8 cellular contexts compared by ENCODE assay signal in genomic region chr1:150560011-150560438, GRCh38. TPM values are rescaled to one million over a fixed set of nuclear protein-coding genes. Genes with fewer than 3 reads are reported as not detected.
A peak's percentile ranks its signal among the peaks of the same experiment; 100 is the strongest.
DNase-seq lines count a peak whose midpoint lies in the region; FAIRE-seq and TF ChIP-seq lines count a peak whose summit lies in the region.

No MANE protein-coding gene starts in this region.

- peak; percentile 99 for TF ChIP-seq CTCF in 22Rv1 (IDR thresholded peaks at IDR 0.05)

- peak; percentile 93 for FAIRE-seq in GM12891 (lab: Jason Lieb, UNC)

- DNase-seq in GM12891 (ENCODE audit: insufficient read length, low spot score) (peak; percentile 84), NCI-H2227 treated with DMSO at 0.1 percent for 48 hours (lab: John Stamatoyannopoulos, UW) (peak; percentile 14), dermis microvascular lymphatic vessel endothelial cell (ENCODE audit: low read depth in 2 of 2) (peak; percentile 54 to 77), lung microvascular endothelial cell (ENCODE audit: low read depth in 2 of 2) (peak; percentile 74 to 85), HCEC 1CT (no peak)
- DNase-seq in activated CD4-positive, alpha-beta T cell treated with anti-CD3 and anti-CD28 coated beads for 48 hours, result peak; percentile 85
- DNase-seq in stimulated activated CD8-positive, alpha-beta memory T cell treated with anti-CD3 and anti-CD28 coated beads, Interleukin-4, amount 100 ng/mL, for 24 hours (ENCODE audit: low read depth), result peak; percentile 54

- H3K27ac ChIP-seq in 22Rv1, result peak overlapping the region; percentile 100

- TF ChIP-seq POLR2A in GM12891 (IDR thresholded peaks at IDR 0.05; ENCODE audit: low read depth, low read length), result no peak

TF ChIP-seq in GM12891, 5 proteins besides CTCF, POLR2A, EP300 and RAD21:
- TF ChIP-seq POU2F2 (IDR thresholded peaks at IDR 0.05; ENCODE audit: low read depth, low read length), result no peak
- TF ChIP-seq PAX5 (IDR thresholded peaks at IDR 0.05; ENCODE audit: insufficient read depth, low read length, severe bottlenecking), result no peak
- no peak for TF ChIP-seq POLR2AphosphoS5 (IDR thresholded peaks at IDR 0.05; ENCODE audit: low read depth, low read length)
- no peak for TF ChIP-seq SPI1 (IDR thresholded peaks at IDR 0.05; ENCODE audit: low read depth, low read length)
- TF ChIP-seq TAF1 (IDR thresholded peaks at IDR 0.05; ENCODE audit: low read depth, low read length), result no peak

RNA-seq across cellular contexts. Expression of gene ADAMTSL4, which starts 10.8 kb away (rescaled TPM):
- 0.06 TPM for polyA plus RNA-seq in GM12891 (2012; ENCODE audit: low read depth, missing spikeins)
- total RNA-seq in dermis microvascular lymphatic vessel endothelial cell (0.13 and 0.25 TPM in 2 replicates), lung microvascular endothelial cell (0.20 and 0.22 TPM in 2 replicates)

RNA-seq across cellular contexts. Expression of gene MCL1, which starts 19.4 kb away (rescaled TPM):
- 123 TPM for polyA plus RNA-seq in GM12891 (2012; ENCODE audit: low read depth, missing spikeins)
- 149 and 187 TPM in 2 replicates for total RNA-seq in dermis microvascular lymphatic vessel endothelial cell
- total RNA-seq in lung microvascular endothelial cell, result 114 and 208 TPM in 2 replicates

RNA-seq across cellular contexts. Expression of gene FALEC, which starts 44.5 kb away (rescaled TPM):
- not detected for polyA plus RNA-seq in GM12891 (2012; ENCODE audit: low read depth, missing spikeins)
- total RNA-seq in dermis microvascular lymphatic vessel endothelial cell, result not detected in 2 replicates
- not detected in 2 replicates for total RNA-seq in lung microvascular endothelial cell

RNA-seq across cellular contexts. Expression of gene ECM1, which starts 52.1 kb away (rescaled TPM):
- 0.56 TPM for polyA plus RNA-seq in GM12891 (2012; ENCODE audit: low read depth, missing spikeins)
- total RNA-seq in dermis microvascular lymphatic vessel endothelial cell, result under 0.01 TPM in 2 replicates
- total RNA-seq in lung microvascular endothelial cell, result under 0.01 TPM in 2 replicates
